Comparison of ENCODE assay signal across 13 cellular contexts in genomic region chr1:26996024-26996423, GRCh38. TPM values are rescaled to one million over a fixed set of nuclear protein-coding genes. Genes with fewer than 3 reads are reported as not detected.
DNase-seq lines count a peak whose midpoint lies in the region; ATAC-seq and TF ChIP-seq lines count a peak whose summit lies in the region.
"Had no signal": no experiment of that assay in that cellular context is flagged by ENCODE, and none has a peak within 500 bp of the region (broad histone marks: within the 10 kb centered on the region; RNA-seq: fewer than 3 reads in every experiment).

No MANE protein-coding gene starts in this region.

- H3K27me3 ChIP-seq in right atrium auricular region (no peaks in the 10 kb centered on the region), heart left ventricle (peaks cover 0 to 41% (median 13%) of the 10 kb centered on the region in 9 donors), iPS-18a (ENCODE audit: control insufficient read depth, insufficient read depth, low read length) (peaks cover 22% of the 10 kb centered on the region), vagina (no peaks in the 10 kb centered on the region)

- H3K36me3 ChIP-seq in right atrium auricular region = no peaks in the 10 kb centered on the region
- no peaks in the 10 kb centered on the region for H3K36me3 ChIP-seq in heart left ventricle
- H3K36me3 ChIP-seq in iPS-18a (ENCODE audit: control insufficient read depth, low read depth, low read length) = peaks cover 15% of the 10 kb centered on the region
- no peaks in the 10 kb centered on the region for H3K36me3 ChIP-seq in vagina
- H3K36me3 ChIP-seq: Peyer's patch had no signal

- in situ Hi-C loops in astrocyte of the spinal cord (cut with HindIII; ENCODE audit: low sequenced_read_pairs) = no loop called here

- H3K27ac ChIP-seq in right atrium auricular region = peak overlapping the region; percentile 81 to 89
- peak overlapping the region in 1 of 12 donors; percentile 18 for H3K27ac ChIP-seq in heart left ventricle
- no peak overlapping the region for H3K27ac ChIP-seq in iPS-18a (ENCODE audit: low read length)
- H3K27ac ChIP-seq in vagina = peak overlapping the region; percentile 91
- H3K27ac ChIP-seq: Peyer's patch had no signal

- H3K4me3 ChIP-seq in right atrium auricular region = no peak overlapping the region
- H3K4me3 ChIP-seq in heart left ventricle = no peak overlapping the region
- H3K4me3 ChIP-seq in astrocyte of the spinal cord (ENCODE audit: low read depth, low read length) = peak overlapping the region; percentile 12
- peak overlapping the region; percentile 88 for H3K4me3 ChIP-seq in iPS-18a (ENCODE audit: low read length)
- H3K4me3 ChIP-seq in vagina = peak overlapping the region in 1 of 2 donors; percentile 11
- H3K4me3 ChIP-seq: lung, Peyer's patch had no signal

- H3K4me1 ChIP-seq in right atrium auricular region (peaks cover 0 to 76% of the 10 kb centered on the region in 2 donors), heart left ventricle (peaks cover 13 to 70% (median 49%) of the 10 kb centered on the region in 12 donors), iPS-18a (ENCODE audit: control insufficient read depth, low read depth, low read length) (peaks cover 50% of the 10 kb centered on the region), vagina (peaks cover 75% of the 10 kb centered on the region)

- DNase-seq in right atrium auricular region (ENCODE audit: low spot score) = no peak
- no peak for DNase-seq in heart left ventricle
- no peak for DNase-seq in astrocyte of the spinal cord (ENCODE audit: low read depth, low spot score)
- no peak for DNase-seq in vagina (ENCODE audit: extremely low spot score in 2 of 2)
- DNase-seq: activated effector memory CD4-positive, alpha-beta T cell treated with Interleukin-2 at 50 U/mL for 16 hours; NCI-H2081 treated with DMSO at 0.1 percent for 48 hours; Peyer's patch; small intestine had no signal

- ATAC-seq in heart left ventricle (no peak), HG02938 (IDR thresholded peaks at IDR 0.05; ENCODE audit: unreplicated experiment) (no peak), HG02763 (IDR thresholded peaks at IDR 0.05; ENCODE audit: unreplicated experiment) (no peak), GM18909 (IDR thresholded peaks at IDR 0.05; ENCODE audit: poor library complexity, unreplicated experiment) (no peak)

- H3K9ac ChIP-seq in iPS-18a (ENCODE audit: low read length) = no peak overlapping the region

- TF ChIP-seq CTCF in right atrium auricular region (IDR thresholded peaks at IDR 0.05) = no peak
- no peak for TF ChIP-seq CTCF in heart left ventricle (IDR thresholded peaks at IDR 0.05)
- no peak for TF ChIP-seq CTCF in astrocyte of the spinal cord (IDR thresholded peaks at IDR 0.05; ENCODE audit: low read depth, low read length)
- TF ChIP-seq CTCF in vagina (IDR thresholded peaks at IDR 0.05) = no peak

- TF ChIP-seq POLR2A in heart left ventricle (IDR thresholded peaks at IDR 0.05) = no peak
- no peak for TF ChIP-seq POLR2A in vagina (IDR thresholded peaks at IDR 0.05)

- H3K9me3 ChIP-seq in right atrium auricular region (no peaks in the 10 kb centered on the region), heart left ventricle (no peaks in the 10 kb centered on the region), iPS-18a (ENCODE audit: control insufficient read depth, low read depth, low read length) (no peaks in the 10 kb centered on the region), vagina (no peaks in the 10 kb centered on the region)
- H3K9me3 ChIP-seq: Peyer's patch had no signal

- 71 to 91% (median 81%) methylated on average over 1 of the region's 1 CpG for WGBS in heart left ventricle, 4 donors

- intact Hi-C loops in heart left ventricle (cut with DNase I) = loop anchor here in 9 of 10 donors (2.0 to 10.0 kb wide), 7 partner anchors 36 to 103 kb away; no protein-coding TSS in a partner anchor
- intact Hi-C loops in vagina (cut with DNase I) = loop anchor here (5.0 kb wide), 1 partner anchor 101 kb away; no protein-coding TSS in a partner anchor

RNA-seq across cellular contexts. Expression of gene TRNP1, which starts 2.5 kb away (rescaled TPM):
- 100 to 1,000 TPM in 1 of 2 donors, 10 to 100 TPM in 1; 72.5 to 151 TPM for total RNA-seq in right atrium auricular region
- 10 to 100 TPM; 16.6 to 68.5 (median 21.7) TPM for total RNA-seq in heart left ventricle
- 10 to 100 TPM; 18.4 to 38.9 TPM for polyA plus RNA-seq in heart left ventricle
- 13.0 TPM for total RNA-seq in vagina

RNA-seq across cellular contexts. Expression of gene TENT5B, which starts 16.6 kb away (rescaled TPM):
- total RNA-seq in right atrium auricular region (10 to 100 TPM; 31.6 to 34.8 TPM), heart left ventricle (10 to 100 TPM in 8 of 9 donors, 1 to 10 TPM in 1; 9.1 to 78.4 (median 32.6) TPM), vagina (64.3 TPM)
- polyA plus RNA-seq in heart left ventricle = 10 to 100 TPM; 19.8 to 62.2 TPM

RNA-seq across cellular contexts. Expression of gene KDF1, which starts 35.8 kb away (rescaled TPM):
- total RNA-seq in right atrium auricular region = under 1 TPM; 0.26 to 0.86 TPM
- total RNA-seq in heart left ventricle = under 1 TPM in 2 of 9 donors, not detected in 7; 0.12 to 0.45 TPM
- under 1 TPM in 1 of 2 donors, not detected in 1; 0.03 TPM for polyA plus RNA-seq in heart left ventricle
- total RNA-seq in vagina = 7.4 TPM

Comparison
In these comparisons a context has a peak if more than half of its experiments do, and no peak if none do; other contexts are left out.
1. H3K4me3 ChIP-seq: peak in astrocyte of the spinal cord (single experiment) and iPS-18a (single experiment); none in right atrium auricular region (0 of 2) and heart left ventricle (0 of 12).